8 cellular contexts compared by ENCODE assay signal in the genomic region with DNA sequence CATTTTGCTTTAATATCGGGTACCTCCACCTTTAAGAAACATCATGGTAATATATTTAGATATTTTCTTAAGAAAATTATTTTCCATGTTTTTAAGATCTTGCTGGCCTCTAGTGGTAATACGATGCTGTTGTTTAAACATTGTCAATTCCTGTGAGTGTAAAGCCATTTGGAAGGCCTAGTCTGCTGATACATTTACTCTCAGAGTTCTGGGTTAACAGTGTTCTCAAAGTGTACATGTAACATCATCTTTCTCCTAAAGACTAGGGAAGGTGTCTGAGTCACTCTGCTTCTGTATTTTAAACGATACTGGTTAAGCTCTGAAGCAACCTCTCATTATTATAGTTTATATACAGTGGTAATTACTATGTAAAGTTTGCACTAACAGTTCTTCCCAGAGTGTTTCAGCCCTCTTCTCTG.
DNase-seq lines count a peak whose midpoint lies in the region; ATAC-seq and TF ChIP-seq lines count a peak whose summit lies in the region.

No MANE protein-coding gene starts in this region.

- H3K4me1 Mint-ChIP-seq in MCF 10A (ENCODE audit: insufficient read depth, unreplicated experiment), result peaks cover 38% of the 10 kb centered on the region
- H3K4me1 Mint-ChIP-seq in activated naive CD4-positive, alpha-beta T cell treated with anti-CD3 and anti-CD28 coated beads for 36 hours (ENCODE audit: low read depth), result no peaks in the 10 kb centered on the region

- peaks cover 18% of the 10 kb centered on the region for H3K36me3 Mint-ChIP-seq in MCF 10A (ENCODE audit: insufficient read depth, unreplicated experiment)
- H3K36me3 Mint-ChIP-seq in activated naive CD4-positive, alpha-beta T cell treated with anti-CD3 and anti-CD28 coated beads for 36 hours (ENCODE audit: low read depth), result no peaks in the 10 kb centered on the region

- CTCF ChIA-PET in MCF 10A (lab: Yijun Ruan, JAX), result interaction anchor here (0.6 to 7.9 kb wide), 50 partner anchors 9 to 1386 kb away, joined by 3 to 171 read pairs (median 4); partner anchors contain the start of gene RASAL2
- CTCF ChIA-PET in activated naive CD4-positive, alpha-beta T cell treated with anti-CD3 and anti-CD28 coated beads for 36 hours (lab: Charles Lee), result interaction anchor here (1.4 kb wide), 1 partner anchor 18 kb away, joined by 6 read pairs; no protein-coding TSS in a partner anchor

- no peak overlapping the region for H3K27ac ChIP-seq in lower lobe of right lung

- WGBS in lower leg skin, 2 donors, result 24 to 29% methylated on average over 3 of the region's 3 CpGs

- ATAC-seq in lower lobe of right lung (peak; percentile 57 to 65), HG02885 (IDR thresholded peaks at IDR 0.05; ENCODE audit: poor library complexity, unreplicated experiment) (no peak), GM18511 (IDR thresholded peaks at IDR 0.05; ENCODE audit: unreplicated experiment) (no peak)

- no peaks in the 10 kb centered on the region for H3K27me3 ChIP-seq in lower lobe of right lung (ENCODE audit: low read depth)

- no TSS peak for BruUV-seq in MCF 10A (replicated peaks; lab: Mats Ljungman, UMichigan)

- intact Hi-C loops in MCF 10A (cut with micrococcal nuclease), result loop anchor here (1.0 to 5.0 kb wide), 7 partner anchors 44 to 1386 kb away; no protein-coding TSS in a partner anchor
- intact Hi-C loops in lower lobe of right lung (cut with DNase I), result no loop called here
- intact Hi-C loops in activated naive CD4-positive, alpha-beta T cell treated with anti-CD3 and anti-CD28 coated beads for 36 hours (cut with micrococcal nuclease), result loop anchor here (5.0 kb wide), 1 partner anchor 336 kb away; no protein-coding TSS in a partner anchor
- intact Hi-C loops in lower leg skin (cut with DNase I; ENCODE audit: low total_unique reads), result loop anchor here (10.0 kb wide), 1 partner anchor 652 kb away; no protein-coding TSS in a partner anchor

- peak overlapping the region; percentile 28 for H3K27ac Mint-ChIP-seq in MCF 10A (ENCODE audit: low read depth, unreplicated experiment)
- H3K27ac Mint-ChIP-seq in activated naive CD4-positive, alpha-beta T cell treated with anti-CD3 and anti-CD28 coated beads for 36 hours, result no peak overlapping the region

- no peaks in the 10 kb centered on the region for H3K9me3 ChIP-seq in lower lobe of right lung

- peaks cover 66% of the 10 kb centered on the region for H3K4me1 ChIP-seq in lower lobe of right lung

- POLR2A ChIA-PET in MCF 10A (lab: Yijun Ruan, JAX), result interaction anchor here (0.5 to 2.1 kb wide), 13 partner anchors 9 to 335 kb away, joined by 3 to 14 read pairs (median 3); partner anchors contain the start of gene RASAL2

- TF ChIP-seq CTCF in MCF 10A (IDR thresholded peaks at IDR 0.05; ENCODE audit: unreplicated experiment), result peak; percentile 77
- peak; percentile 47 for TF ChIP-seq CTCF in lower lobe of right lung (IDR thresholded peaks at IDR 0.05)
- TF ChIP-seq CTCF in lower leg skin (IDR thresholded peaks at IDR 0.05), result no peak

- no peaks in the 10 kb centered on the region for H3K36me3 ChIP-seq in lower lobe of right lung

- no peaks in the 10 kb centered on the region for H3K27me3 Mint-ChIP-seq in MCF 10A (ENCODE audit: insufficient read depth, unreplicated experiment)
- H3K27me3 Mint-ChIP-seq in activated naive CD4-positive, alpha-beta T cell treated with anti-CD3 and anti-CD28 coated beads for 36 hours (ENCODE audit: low read depth), result no peaks in the 10 kb centered on the region

- no peak overlapping the region for H3K4me3 Mint-ChIP-seq in MCF 10A (ENCODE audit: unreplicated experiment)
- H3K4me3 Mint-ChIP-seq in activated naive CD4-positive, alpha-beta T cell treated with anti-CD3 and anti-CD28 coated beads for 36 hours, result no peak overlapping the region

- TF ChIP-seq POLR2A in lower leg skin (IDR thresholded peaks at IDR 0.05), result no peak

- H3K9me3 Mint-ChIP-seq in MCF 10A (ENCODE audit: unreplicated experiment), result no peaks in the 10 kb centered on the region
- H3K9me3 Mint-ChIP-seq in activated naive CD4-positive, alpha-beta T cell treated with anti-CD3 and anti-CD28 coated beads for 36 hours, result no peaks in the 10 kb centered on the region

- DNase-seq in COR-L47 (lab: John Stamatoyannopoulos, UW), result peak; percentile 26
- peak; percentile 45 for DNase-seq in MV-4-11 (lab: John Stamatoyannopoulos, UW)
- peak; percentile 85 for DNase-seq in MCF 10A (ENCODE audit: unreplicated experiment)
- no peak for DNase-seq in lower lobe of right lung
- DNase-seq in activated naive CD4-positive, alpha-beta T cell treated with anti-CD3 and anti-CD28 coated beads for 36 hours, result no peak
- DNase-seq in lower leg skin (ENCODE audit: low spot score in 2 of 2), result no peak

- H3K4me3 ChIP-seq in lower lobe of right lung (no peak overlapping the region), lower leg skin (ENCODE audit: low read depth, poor library complexity, severe bottlenecking) (no peak overlapping the region)

Comparison
In these comparisons a context has a peak if more than half of its experiments do, and no peak if none do; other contexts are left out.
1. DNase-seq: peak in COR-L47 (single experiment), MV-4-11 (single experiment) and MCF 10A (single experiment); none in lower lobe of right lung (single experiment), activated naive CD4-positive, alpha-beta T cell treated with anti-CD3 and anti-CD28 coated beads for 36 hours (single experiment) and lower leg skin (0 of 2).
2. CTCF ChIP-seq: peak in MCF 10A (single experiment) and lower lobe of right lung (single experiment); none in lower leg skin (0 of 3).
3. ATAC-seq: peak in lower lobe of right lung (2 of 2); none in HG02885 (single experiment) and GM18511 (single experiment).